8 cellular contexts compared by ENCODE assay signal in genomic region chr5:80655231-80655784, GRCh38. TPM values are rescaled to one million over a fixed set of nuclear protein-coding genes. Genes with fewer than 3 reads are reported as not detected.
A peak's percentile ranks its signal among the peaks of the same experiment; 100 is the strongest.
DNase-seq lines count a peak whose midpoint lies in the region; ATAC-seq, FAIRE-seq and TF ChIP-seq lines count a peak whose summit lies in the region.

No MANE protein-coding gene starts in this region.

- H3K36me3 ChIP-seq in muscle layer of duodenum (ENCODE audit: control insufficient read depth in 1 of 2, insufficient read depth in 2 of 2, low read length in 2 of 2), result peaks cover 7 to 21% of the 10 kb centered on the region in 2 donors

- H3K4me3 ChIP-seq in LNCaP clone FGC (ENCODE audit: low read depth, low read length) (peak overlapping the region; percentile 96), muscle layer of duodenum (ENCODE audit: low read depth in 1 of 2, low read length in 2 of 2) (peak overlapping the region; percentile 82 to 85)

- peak overlapping the region; percentile 92 for H3K4me3 Mint-ChIP-seq in CD4-positive, alpha-beta T cell

- peaks cover 8 to 21% of the 10 kb centered on the region in 2 donors for H3K4me1 ChIP-seq in muscle layer of duodenum (ENCODE audit: control insufficient read depth in 1 of 2, insufficient read depth in 2 of 2, low read length in 2 of 2)

- POLR2A ChIA-PET in CD4-positive, alpha-beta T cell (lab: Charles Lee), result interaction anchor here (0.9 to 2.1 kb wide), 9 partner anchors 10 to 1095 kb away, joined by 3 to 11 read pairs (median 5); partner anchors contain the start of genes RASGRF2, SSBP2 and ZFYVE16

- no peak for ATAC-seq in CD4-positive, alpha-beta T cell (ENCODE audit: poor library complexity)

- no peak for DNase-seq in CD4-positive, alpha-beta T cell
- DNase-seq in LNCaP clone FGC (ENCODE audit: low read depth), result no peak
- no peak for DNase-seq in caudate nucleus (lab: John Stamatoyannopoulos, UW)
- no peak for DNase-seq in T1000 (lab: John Stamatoyannopoulos, UW)
- DNase-seq in urothelium cell line (ENCODE audit: low spot score), result no peak
- no peak for DNase-seq in activated CD4-positive, alpha-beta T cell treated with anti-CD3 and anti-CD28 coated beads, Interleukin-2, amount 50 U/mL, for 1 hour
- DNase-seq in cerebellum (ENCODE audit: low spot score), result no peak

- no peak for TF ChIP-seq CTCF in CD4-positive, alpha-beta T cell (IDR thresholded peaks at IDR 0.05)
- no peak for TF ChIP-seq CTCF in LNCaP clone FGC (IDR thresholded peaks at IDR 0.05; ENCODE audit: control insufficient read depth, extremely low read depth, insufficient read depth)

- H3K27me3 ChIP-seq in CD4-positive, alpha-beta T cell (ENCODE audit: control insufficient read depth, insufficient read depth, low read length), result no peaks in the 10 kb centered on the region
- no peaks in the 10 kb centered on the region for H3K27me3 ChIP-seq in muscle layer of duodenum (ENCODE audit: low read depth, low read length)

- H3K27ac Mint-ChIP-seq in CD4-positive, alpha-beta T cell, result peak overlapping the region; percentile 95

- H3K4me1 Mint-ChIP-seq in CD4-positive, alpha-beta T cell (ENCODE audit: low read depth), result peaks cover 42% of the 10 kb centered on the region

- H3K9me3 ChIP-seq in CD4-positive, alpha-beta T cell (ENCODE audit: control insufficient read depth, low read length), result no peaks in the 10 kb centered on the region
- no peaks in the 10 kb centered on the region for H3K9me3 ChIP-seq in muscle layer of duodenum (ENCODE audit: control insufficient read depth in 1 of 2, low read length in 2 of 2)

- H3K27me3 Mint-ChIP-seq in CD4-positive, alpha-beta T cell, result no peaks in the 10 kb centered on the region

- no peak for FAIRE-seq in urothelium cell line (lab: Jason Lieb, UNC)

- H3K27ac ChIP-seq in CD4-positive, alpha-beta T cell (ENCODE audit: low read depth, low read length), result peak overlapping the region; percentile 69
- H3K27ac ChIP-seq in caudate nucleus (ENCODE audit: low read depth, low read length) (peak overlapping the region; percentile 94), muscle layer of duodenum (ENCODE audit: low read length) (peak overlapping the region; percentile 83)

- peaks cover 55% of the 10 kb centered on the region for H3K36me3 Mint-ChIP-seq in CD4-positive, alpha-beta T cell (ENCODE audit: low read depth)

- intact Hi-C loops in CD4-positive, alpha-beta T cell (cut with DNase I, micrococcal nuclease), result loop anchor here (2.0 to 10.0 kb wide), 9 partner anchors 167 to 1622 kb away; partner anchors contain the start of genes SERINC5 (in 2 of the 2), FAM151B (in 1 of the 2), HOMER1 (in 1 of the 2) and JMY (in 1 of the 2)

- CTCF ChIA-PET in CD4-positive, alpha-beta T cell (lab: Charles Lee), result interaction anchor here (0.6 to 2.1 kb wide), 2 partner anchors 11 to 17 kb away, joined by 3 to 16 read pairs; no protein-coding TSS in a partner anchor

- H3K9me3 Mint-ChIP-seq in CD4-positive, alpha-beta T cell, result no peaks in the 10 kb centered on the region

RNA-seq across cellular contexts. Expression of gene DHFR, which starts 0.5 kb away (rescaled TPM):
- 1 to 10 TPM; 3.6 to 4.0 TPM for total RNA-seq in CD4-positive, alpha-beta T cell
- 35.6 TPM for total RNA-seq in cerebellum

RNA-seq across cellular contexts. Expression of gene MSH3, which starts 0.9 kb away (rescaled TPM):
- total RNA-seq in CD4-positive, alpha-beta T cell, result 10 to 100 TPM; 11.3 to 13.0 TPM
- total RNA-seq in cerebellum, result 22.1 TPM
